Comparison of ENCODE assay signal across 11 cellular contexts in the genomic region with DNA sequence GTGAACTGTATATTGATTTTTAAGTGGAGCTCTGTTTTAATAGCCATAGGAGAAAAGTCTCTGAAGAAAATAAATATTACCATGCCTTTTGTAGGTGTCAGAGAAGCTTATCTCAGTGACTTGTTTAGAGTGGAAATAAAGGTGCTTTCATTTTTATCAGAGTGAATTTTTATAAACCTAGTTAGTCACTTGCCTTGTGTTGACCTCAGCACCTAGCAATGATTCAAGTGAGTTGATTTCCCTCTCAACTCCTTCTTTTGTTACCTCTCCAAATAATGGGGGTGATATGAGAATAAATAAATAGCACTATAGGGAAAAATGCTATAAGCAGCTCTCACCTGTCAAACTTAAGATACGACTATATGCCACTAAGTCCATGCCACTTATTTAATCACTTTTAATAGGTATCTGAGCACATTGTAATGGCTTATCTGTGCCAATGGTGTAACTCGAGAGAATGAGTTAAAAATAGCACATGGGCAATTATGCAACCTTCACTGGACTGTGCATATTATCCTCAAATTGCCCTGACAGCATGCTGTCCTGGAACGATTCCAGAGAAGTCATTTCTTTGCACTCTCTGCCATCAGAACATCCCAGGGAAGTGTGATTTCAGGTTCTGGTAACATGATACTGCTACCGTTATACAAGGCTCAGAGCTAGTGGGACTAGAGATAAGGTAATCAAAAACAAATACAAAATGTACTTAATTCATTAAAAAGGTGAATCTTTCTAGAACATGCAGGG.
DNase-seq lines count a peak whose midpoint lies in the region; ATAC-seq, FAIRE-seq and TF ChIP-seq lines count a peak whose summit lies in the region.
"Had no signal": no experiment of that assay in that cellular context is flagged by ENCODE, and none has a peak within 500 bp of the region (broad histone marks: within the 10 kb centered on the region; RNA-seq: fewer than 3 reads in every experiment).

No MANE protein-coding gene starts in this region.

- TF ChIP-seq CTCF in omental fat pad (IDR thresholded peaks at IDR 0.05): no peak
- TF ChIP-seq CTCF in PC-3 (conservative IDR thresholded peaks at IDR 0.05; ENCODE audit: low read depth, low read length): no peak

- H3K27me3 ChIP-seq in PC-3 (ENCODE audit: low read length): no peaks in the 10 kb centered on the region

- H3K9me3 ChIP-seq in PC-3 (ENCODE audit: low read length): no peaks in the 10 kb centered on the region

- no peaks in the 10 kb centered on the region for H3K4me1 Mint-ChIP-seq in activated naive CD4-positive, alpha-beta T cell treated with anti-CD3 and anti-CD28 coated beads for 36 hours (ENCODE audit: low read depth)

- no peak overlapping the region for H3K4me3 Mint-ChIP-seq in activated naive CD4-positive, alpha-beta T cell treated with anti-CD3 and anti-CD28 coated beads for 36 hours
- H3K4me3 Mint-ChIP-seq: type B pancreatic cell had no signal

- no peak for TF ChIP-seq POLR2A in GM12891 (IDR thresholded peaks at IDR 0.05; ENCODE audit: low read depth, low read length)

- no peaks in the 10 kb centered on the region for H3K36me3 Mint-ChIP-seq in activated naive CD4-positive, alpha-beta T cell treated with anti-CD3 and anti-CD28 coated beads for 36 hours (ENCODE audit: low read depth)
- H3K36me3 Mint-ChIP-seq: type B pancreatic cell had no signal

- H3K36me3 ChIP-seq in PC-3 (ENCODE audit: low read depth, low read length): no peaks in the 10 kb centered on the region

- POLR2A ChIA-PET in PC-3 (lab: Charles Lee; ENCODE audit: unreplicated experiment): interaction anchor here (0.5 kb wide), 1 partner anchor 825 kb away, joined by 5 read pairs; no protein-coding TSS in a partner anchor

- no peaks in the 10 kb centered on the region for H3K79me2 ChIP-seq in PC-3 (ENCODE audit: low read length)

- H3K9ac ChIP-seq in PC-3 (ENCODE audit: low read length): no peak overlapping the region

- no peaks in the 10 kb centered on the region for H3K4me1 ChIP-seq in PC-3 (ENCODE audit: insufficient read depth, low read length)

- CTCF ChIA-PET in PC-3 (lab: Charles Lee): no interaction called here
- CTCF ChIA-PET in activated naive CD4-positive, alpha-beta T cell treated with anti-CD3 and anti-CD28 coated beads for 36 hours (lab: Charles Lee): no interaction called here

- ATAC-seq in omental fat pad (ENCODE audit: low FRiP score) (peak; percentile 83), HG02870 (IDR thresholded peaks at IDR 0.05; ENCODE audit: unreplicated experiment) (no peak), PC-3 (no peak)

- intact Hi-C loops in PC-3 (cut with micrococcal nuclease): no loop called here
- intact Hi-C loops in activated naive CD4-positive, alpha-beta T cell treated with anti-CD3 and anti-CD28 coated beads for 36 hours (cut with micrococcal nuclease): no loop called here

- H2AFZ ChIP-seq in PC-3 (ENCODE audit: low read length): no peak overlapping the region

- H3K27ac ChIP-seq in PC-3 (ENCODE audit: low read length): no peak overlapping the region

- no peak overlapping the region for H3K27ac Mint-ChIP-seq in activated naive CD4-positive, alpha-beta T cell treated with anti-CD3 and anti-CD28 coated beads for 36 hours
- H3K27ac Mint-ChIP-seq: type B pancreatic cell had no signal

- H3K9me2 ChIP-seq in PC-3 (replicated peaks; ENCODE audit: low read length): no peaks in the 10 kb centered on the region

- H3K27me3 Mint-ChIP-seq in activated naive CD4-positive, alpha-beta T cell treated with anti-CD3 and anti-CD28 coated beads for 36 hours (ENCODE audit: low read depth): no peaks in the 10 kb centered on the region

- H3K4me2 ChIP-seq in PC-3 (ENCODE audit: low read length): no peak overlapping the region

- FAIRE-seq in GM12891 (lab: Jason Lieb, UNC): no peak
- FAIRE-seq: colon had no signal

- DNase-seq in GM04504 (ENCODE audit: low read depth): peak; percentile 67
- peak; percentile 22 for DNase-seq in NCI-H2029 treated with DMSO at 0.1 percent for 48 hours (lab: John Stamatoyannopoulos, UW)
- peak; percentile 33 for DNase-seq in cerebellum (ENCODE audit: low spot score)
- no peak for DNase-seq in omental fat pad (ENCODE audit: low spot score)
- DNase-seq in PC-3: no peak
- no peak for DNase-seq in activated naive CD4-positive, alpha-beta T cell treated with anti-CD3 and anti-CD28 coated beads for 36 hours
- no peak for DNase-seq in GM12891 (ENCODE audit: insufficient read length, low spot score)
- DNase-seq: stimulated activated CD4-positive, alpha-beta T cell treated with anti-CD3 and anti-CD28 coated beads, Interleukin-2, amount 100 ng/mL, for 48 hours had no signal

- no peak overlapping the region for H3K4me3 ChIP-seq in PC-3 (ENCODE audit: low read length)

- no peaks in the 10 kb centered on the region for H3F3A ChIP-seq in PC-3 (ENCODE audit: low read length, unreplicated experiment)

- no peaks in the 10 kb centered on the region for H4K20me1 ChIP-seq in PC-3 (ENCODE audit: low read length)

- no TSS peak for BruUV-seq in PC-3 (replicated peaks; lab: Mats Ljungman, UMichigan)

- peaks cover 5% of the 10 kb centered on the region for H3K9me3 Mint-ChIP-seq in activated naive CD4-positive, alpha-beta T cell treated with anti-CD3 and anti-CD28 coated beads for 36 hours
- H3K9me3 Mint-ChIP-seq: type B pancreatic cell had no signal

TF ChIP-seq in GM12891, 5 proteins besides CTCF, POLR2A, EP300 and RAD21:
- TF ChIP-seq POU2F2 (IDR thresholded peaks at IDR 0.05; ENCODE audit: low read depth, low read length) (no peak), POLR2AphosphoS5 (IDR thresholded peaks at IDR 0.05; ENCODE audit: low read depth, low read length) (no peak), TAF1 (IDR thresholded peaks at IDR 0.05; ENCODE audit: low read depth, low read length) (no peak), PAX5 (IDR thresholded peaks at IDR 0.05; ENCODE audit: insufficient read depth, low read length, severe bottlenecking) (no peak), SPI1 (IDR thresholded peaks at IDR 0.05; ENCODE audit: low read depth, low read length) (no peak)
TF ChIP-seq in GM12891: peak in this region for 0.

Comparison
In these comparisons a context has a peak if more than half of its experiments do, and no peak if none do; other contexts are left out.
1. DNase-seq: peak in GM04504 (single experiment), NCI-H2029 treated with DMSO at 0.1 percent for 48 hours (single experiment) and cerebellum (single experiment); none in omental fat pad (single experiment), PC-3 (single experiment), activated naive CD4-positive, alpha-beta T cell treated with anti-CD3 and anti-CD28 coated beads for 36 hours (single experiment) and GM12891 (single experiment).